Comparison of ENCODE assay signal across 8 cellular contexts in the genomic region with DNA sequence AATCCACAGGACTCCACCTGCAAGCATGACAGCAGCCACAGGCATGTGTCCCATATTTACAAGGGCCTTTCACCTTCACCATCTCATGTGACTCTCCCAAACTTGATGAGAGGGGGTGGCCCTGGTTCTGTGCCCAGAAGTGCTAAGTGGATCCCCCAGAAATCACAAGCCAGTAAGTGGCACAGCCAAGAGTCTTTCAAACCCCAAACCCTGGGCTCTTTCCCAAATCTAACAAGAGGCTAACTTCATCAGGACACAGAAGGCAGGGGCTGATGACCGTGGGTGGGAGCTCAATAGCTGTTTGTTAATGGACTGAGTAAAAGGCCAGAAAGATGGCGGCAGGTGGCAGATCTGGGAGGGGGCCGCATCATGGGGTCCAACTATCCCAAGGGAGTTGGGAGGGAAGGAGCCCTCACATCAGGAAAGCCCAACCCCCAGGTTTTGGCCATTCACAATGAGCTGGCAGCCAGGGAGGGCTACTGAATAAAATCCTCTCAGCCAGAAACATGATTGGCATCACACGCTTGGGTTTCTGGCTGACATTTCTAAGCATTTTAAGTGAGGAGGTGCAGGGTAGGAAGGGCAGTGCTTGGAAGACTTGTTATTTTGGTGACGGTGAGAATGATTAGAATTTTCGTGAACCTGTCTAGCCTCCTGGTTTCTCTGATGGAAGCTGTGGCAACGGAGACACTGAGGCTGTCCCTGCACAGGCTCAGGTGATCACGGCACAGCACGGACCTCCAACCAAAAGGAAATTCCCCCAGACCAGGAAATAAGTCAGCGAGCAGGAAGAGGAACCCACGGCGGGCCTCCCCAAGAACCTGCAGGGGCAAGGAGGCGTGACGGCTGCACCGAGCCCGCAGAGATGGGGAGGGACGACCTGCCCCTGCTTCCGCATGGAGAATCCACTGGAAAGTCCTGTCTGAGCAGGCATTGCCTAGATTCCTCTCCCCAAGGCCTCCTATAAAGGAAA.
DNase-seq lines count a peak whose midpoint lies in the region; ATAC-seq, FAIRE-seq and TF ChIP-seq lines count a peak whose summit lies in the region.

No MANE protein-coding gene starts in this region.

- intact Hi-C loops in CD4-positive, alpha-beta memory T cell (cut with micrococcal nuclease) = no loop called here
- intact Hi-C loops in activated B cell treated with CpG ODN at 0.5 μM for 24 hours (cut with micrococcal nuclease) = loop anchor here (1.0 to 10.0 kb wide), 4 partner anchors 59 to 820 kb away; partner anchors contain the start of gene OXNAD1
- intact Hi-C loops in kidney (cut with DNase I) = no loop called here

- DNase-seq in CD4-positive, alpha-beta memory T cell = peak in 2 of 5 donors; percentile 6 to 31
- DNase-seq in activated B cell treated with CpG ODN at 0.5 μM for 24 hours (peak; percentile 68), kidney (peak; percentile 77), osteocyte (ENCODE audit: extremely low spot score, unreplicated experiment) (no peak), WERI-Rb-1 (no peak), cerebellar nuclear complex (lab: John Stamatoyannopoulos, UW) (no peak)

- no peak overlapping the region for H3K9ac ChIP-seq in kidney (ENCODE audit: low read length in 2 of 2)

- H3K27me3 ChIP-seq in CD4-positive, alpha-beta memory T cell (ENCODE audit: insufficient read depth, low read length) = no peaks in the 10 kb centered on the region
- H3K27me3 ChIP-seq in WERI-Rb-1 (ENCODE audit: insufficient read depth, low read depth, severe bottlenecking) = no peaks in the 10 kb centered on the region

- CTCF ChIA-PET in CD4-positive, alpha-beta memory T cell (lab: Charles Lee; ENCODE audit: partially characterized antibody) = interaction anchor here (2.3 kb wide), 1 partner anchor 11 kb away, joined by 5 read pairs; no protein-coding TSS in a partner anchor
- CTCF ChIA-PET in activated B cell treated with CpG ODN at 0.5 μM for 24 hours (lab: Charles Lee) = no interaction called here

- H3K36me3 ChIP-seq in CD4-positive, alpha-beta memory T cell (ENCODE audit: insufficient read depth, low read length) = peaks cover 9% of the 10 kb centered on the region
- H3K36me3 ChIP-seq in kidney (ENCODE audit: control insufficient read depth in 1 of 2, insufficient read depth in 2 of 2, low read length in 2 of 2) (no peaks in the 10 kb centered on the region), WERI-Rb-1 (no peaks in the 10 kb centered on the region)

- H3K27me3 Mint-ChIP-seq in CD4-positive, alpha-beta memory T cell = no peaks in the 10 kb centered on the region
- H3K27me3 Mint-ChIP-seq in activated B cell treated with CpG ODN at 0.5 μM for 24 hours (no peaks in the 10 kb centered on the region), osteocyte (ENCODE audit: unreplicated experiment) (no peaks in the 10 kb centered on the region)

- H3K4me1 ChIP-seq in CD4-positive, alpha-beta memory T cell (ENCODE audit: insufficient read depth, low read length) = peaks cover 54% of the 10 kb centered on the region
- H3K4me1 ChIP-seq in kidney (ENCODE audit: control insufficient read depth in 1 of 2, insufficient read depth in 1 of 2, low read depth in 1 of 2, low read length in 2 of 2) = peaks cover 18 to 19% of the 10 kb centered on the region in 2 donors

- H3K4me3 ChIP-seq in CD4-positive, alpha-beta memory T cell (ENCODE audit: low read length in 2 of 2) = no peak overlapping the region
- H3K4me3 ChIP-seq in kidney (ENCODE audit: low read length in 2 of 2) = no peak overlapping the region
- H3K4me3 ChIP-seq in WERI-Rb-1 (ENCODE audit: low read depth, low read length) = no peak overlapping the region

- ATAC-seq in GM21423 (IDR thresholded peaks at IDR 0.05; ENCODE audit: unreplicated experiment) = peak; percentile 34
- peak; percentile 41 for ATAC-seq in activated B cell treated with CpG ODN at 0.5 μM for 24 hours (ENCODE audit: low read depth)
- no peak for ATAC-seq in HG03457 (IDR thresholded peaks at IDR 0.05; ENCODE audit: unreplicated experiment)

- H3K4me1 Mint-ChIP-seq in CD4-positive, alpha-beta memory T cell = peaks cover 45 to 86% (median 63%) of the 10 kb centered on the region in 4 donors
- H3K4me1 Mint-ChIP-seq in activated B cell treated with CpG ODN at 0.5 μM for 24 hours (peaks cover 100% of the 10 kb centered on the region), osteocyte (ENCODE audit: unreplicated experiment) (peaks cover 57% of the 10 kb centered on the region)

- H3K27ac ChIP-seq in CD4-positive, alpha-beta memory T cell (ENCODE audit: low read depth, low read length) = no peak overlapping the region
- H3K27ac ChIP-seq in kidney (ENCODE audit: low read depth in 2 of 2, low read length in 2 of 2) = no peak overlapping the region
- no peak overlapping the region for H3K27ac ChIP-seq in WERI-Rb-1

- H3K4me3 Mint-ChIP-seq in CD4-positive, alpha-beta memory T cell = peak overlapping the region in 5 of 8 donors; percentile 42 to 65 (median 59)
- H3K4me3 Mint-ChIP-seq in activated B cell treated with CpG ODN at 0.5 μM for 24 hours (peak overlapping the region; percentile 75), osteocyte (ENCODE audit: unreplicated experiment) (no peak overlapping the region)

- peaks cover 33 to 77% of the 10 kb centered on the region in 2 donors for H3K36me3 Mint-ChIP-seq in CD4-positive, alpha-beta memory T cell
- peaks cover 84% of the 10 kb centered on the region for H3K36me3 Mint-ChIP-seq in activated B cell treated with CpG ODN at 0.5 μM for 24 hours (ENCODE audit: low read depth)
- H3K36me3 Mint-ChIP-seq in osteocyte (ENCODE audit: unreplicated experiment) = peaks cover 60% of the 10 kb centered on the region

- TF ChIP-seq CTCF in activated B cell treated with CpG ODN at 0.5 μM for 24 hours (IDR thresholded peaks at IDR 0.05) (no peak), kidney (IDR thresholded peaks at IDR 0.05; ENCODE audit: borderline replicate concordance, extremely low read depth, insufficient read depth) (no peak), osteocyte (IDR thresholded peaks at IDR 0.05) (no peak), WERI-Rb-1 (IDR thresholded peaks at IDR 0.05; ENCODE audit: low read depth, low read length) (no peak)

- no peak for FAIRE-seq in kidney (lab: Jason Lieb, UNC)

- peaks cover 0 to 2% (median 0%) of the 10 kb centered on the region in 8 donors for H3K9me3 Mint-ChIP-seq in CD4-positive, alpha-beta memory T cell
- peaks cover 5% of the 10 kb centered on the region for H3K9me3 Mint-ChIP-seq in activated B cell treated with CpG ODN at 0.5 μM for 24 hours
- H3K9me3 Mint-ChIP-seq in osteocyte (ENCODE audit: unreplicated experiment) = no peaks in the 10 kb centered on the region

- POLR2A ChIA-PET in CD4-positive, alpha-beta memory T cell (lab: Charles Lee; ENCODE audit: partially characterized antibody) = no interaction called here
- POLR2A ChIA-PET in activated B cell treated with CpG ODN at 0.5 μM for 24 hours (lab: Charles Lee) = interaction anchor here (1.5 to 12.5 kb wide), 6 partner anchors 20 to 142 kb away, joined by 3 to 202 read pairs (median 8); partner anchors contain the start of gene RFTN1

- no peaks in the 10 kb centered on the region for H3K9me3 ChIP-seq in CD4-positive, alpha-beta memory T cell (ENCODE audit: control insufficient read depth in 1 of 2, low read length in 2 of 2)
- H3K9me3 ChIP-seq in kidney (ENCODE audit: control insufficient read depth in 1 of 2, low read length in 2 of 2) (no peaks in the 10 kb centered on the region), WERI-Rb-1 (ENCODE audit: severe bottlenecking) (no peaks in the 10 kb centered on the region)

- H3K27ac Mint-ChIP-seq in CD4-positive, alpha-beta memory T cell = peak overlapping the region; percentile 60 to 85 (median 82)
- H3K27ac Mint-ChIP-seq in activated B cell treated with CpG ODN at 0.5 μM for 24 hours (peak overlapping the region; percentile 93), osteocyte (ENCODE audit: unreplicated experiment) (no peak overlapping the region)

Comparison
In these comparisons a context has a peak if more than half of its experiments do, and no peak if none do; other contexts are left out.
1. DNase-seq: peak in activated B cell treated with CpG ODN at 0.5 μM for 24 hours (single experiment) and kidney (single experiment); none in osteocyte (single experiment), WERI-Rb-1 (single experiment) and cerebellar nuclear complex (0 of 2).